ENCODE assay signal across 22 cellular contexts in the genomic region with DNA sequence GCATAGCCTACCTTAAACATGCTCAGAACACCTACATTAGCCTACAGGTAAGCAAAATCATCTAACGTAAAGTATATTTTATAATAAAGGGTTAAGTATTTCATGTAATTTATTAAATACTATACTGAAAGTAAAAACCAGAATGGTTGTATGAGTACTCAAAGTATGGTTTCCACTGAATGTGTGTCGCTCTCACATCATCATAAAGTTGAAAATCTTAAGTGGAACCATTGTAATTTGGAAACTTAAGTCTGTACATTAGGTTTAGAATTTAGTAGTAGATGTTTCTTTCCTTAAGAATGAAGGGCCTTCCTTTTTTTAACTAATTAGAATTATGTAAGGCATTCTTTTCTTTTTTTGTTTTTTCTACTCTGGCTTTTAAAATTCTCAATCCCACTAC.
A peak's percentile ranks its signal among the peaks of the same experiment; 100 is the strongest.
DNase-seq lines count a peak whose midpoint lies in the region; ATAC-seq and TF ChIP-seq lines count a peak whose summit lies in the region.
"Had no signal": no experiment of that assay in that cellular context is flagged by ENCODE, and none has a peak within 500 bp of the region (broad histone marks: within the 10 kb centered on the region; RNA-seq: fewer than 3 reads in every experiment).

No MANE protein-coding gene starts in this region.

- H3K36me3 Mint-ChIP-seq in activated CD8-positive, alpha-beta memory T cell treated with anti-CD3 and anti-CD28 coated beads, Interleukin-2, amount 10 ng/mL, durations not matched to agents 7 days and 5 days: peaks cover 37% of the 10 kb centered on the region
- no peaks in the 10 kb centered on the region for H3K36me3 Mint-ChIP-seq in GM23338 (ENCODE audit: low read depth)
- H3K36me3 Mint-ChIP-seq in activated T-helper 2 cell treated with anti-CD3 and anti-CD28 coated beads, Interferon-gamma antibody, Interleukin-2, Interleukin-4, amounts not matched to agents 10 μg/mL and 5 μg/mL and 100 μg/mL, durations not matched to agents 14 hours and 24 hours and 36 hours (ENCODE audit: low read depth): peaks cover 28% of the 10 kb centered on the region
- H3K36me3 Mint-ChIP-seq in natural killer cell: no peaks in the 10 kb centered on the region

- peaks cover 6% of the 10 kb centered on the region for H3K9me3 Mint-ChIP-seq in activated CD8-positive, alpha-beta memory T cell treated with anti-CD3 and anti-CD28 coated beads, Interleukin-2, amount 10 ng/mL, durations not matched to agents 7 days and 5 days (ENCODE audit: low read depth)
- H3K9me3 Mint-ChIP-seq in GM23338: peaks cover 3% of the 10 kb centered on the region; the same call in 1 of the 3 replicates
- peaks cover 4% of the 10 kb centered on the region for H3K9me3 Mint-ChIP-seq in activated T-helper 2 cell treated with anti-CD3 and anti-CD28 coated beads, Interferon-gamma antibody, Interleukin-2, Interleukin-4, amounts not matched to agents 10 μg/mL and 5 μg/mL and 100 μg/mL, durations not matched to agents 14 hours and 24 hours and 36 hours
- peaks cover 0 to 4% of the 10 kb centered on the region in 2 donors for H3K9me3 Mint-ChIP-seq in natural killer cell

- no peaks in the 10 kb centered on the region for H3K79me2 ChIP-seq in GM23338 (replicated peaks; ENCODE audit: insufficient read depth)

- peak overlapping the region; percentile 2; the same call in 1 of the 2 replicates for H3K27ac ChIP-seq in GM23338 (ENCODE audit: low read depth)
- H3K27ac ChIP-seq: A549, PC-9 had no signal

- no peaks in the 10 kb centered on the region for H3K27me3 Mint-ChIP-seq in activated CD8-positive, alpha-beta memory T cell treated with anti-CD3 and anti-CD28 coated beads, Interleukin-2, amount 10 ng/mL, durations not matched to agents 7 days and 5 days
- H3K27me3 Mint-ChIP-seq in GM23338 (ENCODE audit: insufficient read depth, low read depth, poor library complexity) (peaks cover 2% of the 10 kb centered on the region), natural killer cell (ENCODE audit: low read depth in 2 of 2) (no peaks in the 10 kb centered on the region)
- H3K27me3 Mint-ChIP-seq in activated T-helper 2 cell treated with anti-CD3 and anti-CD28 coated beads, Interferon-gamma antibody, Interleukin-2, Interleukin-4, amounts not matched to agents 10 μg/mL and 5 μg/mL and 100 μg/mL, durations not matched to agents 14 hours and 24 hours and 36 hours (ENCODE audit: low read depth): no peaks in the 10 kb centered on the region
- H3K27me3 Mint-ChIP-seq: B cell, IgD-negative memory B cell had no signal

- CTCF ChIA-PET in activated CD8-positive, alpha-beta memory T cell treated with anti-CD3 and anti-CD28 coated beads, Interleukin-2, amount 10 ng/mL, durations not matched to agents 7 days and 5 days (lab: Charles Lee): interaction anchor here (2.3 kb wide), 1 partner anchor 23 kb away, joined by 7 read pairs; no protein-coding TSS in a partner anchor

- H3K4me3 Mint-ChIP-seq in activated CD8-positive, alpha-beta memory T cell treated with anti-CD3 and anti-CD28 coated beads, Interleukin-2, amount 10 ng/mL, durations not matched to agents 7 days and 5 days: no peak overlapping the region
- H3K4me3 Mint-ChIP-seq in GM23338 (no peak overlapping the region), natural killer cell (no peak overlapping the region)
- H3K4me3 Mint-ChIP-seq in activated T-helper 2 cell treated with anti-CD3 and anti-CD28 coated beads, Interferon-gamma antibody, Interleukin-2, Interleukin-4, amounts not matched to agents 10 μg/mL and 5 μg/mL and 100 μg/mL, durations not matched to agents 14 hours and 24 hours and 36 hours (ENCODE audit: low read depth): no peak overlapping the region
- H3K4me3 Mint-ChIP-seq: B cell, CD14-positive monocyte had no signal

- peaks cover 46% of the 10 kb centered on the region for H3K4me1 ChIP-seq in GM23338 (ENCODE audit: insufficient read depth)
- H3K4me1 ChIP-seq: A549 had no signal

- intact Hi-C loops in activated T-helper 2 cell treated with anti-CD3 and anti-CD28 coated beads, Interferon-gamma antibody, Interleukin-2, Interleukin-4, amounts not matched to agents 10 μg/mL and 5 μg/mL and 100 μg/mL, durations not matched to agents 14 hours and 24 hours and 36 hours (cut with micrococcal nuclease): loop anchor here (5.0 to 10.0 kb wide), 5 partner anchors 103 to 479 kb away; a partner anchor contains a TSS
- intact Hi-C loops in natural killer cell (cut with micrococcal nuclease): loop anchor here (10.0 kb wide), 1 partner anchor 221 kb away; no protein-coding TSS in a partner anchor
- intact Hi-C loops in Right ventricle myocardium superior (cut with DNase I): no loop called here

- H3K4me2 ChIP-seq in GM23338: 0 out of 2 replicates have a peak overlapping the region, but pooled peaks have one; percentile 28
- H3K4me2 ChIP-seq: A549, PC-9 had no signal

- H3K27me3 ChIP-seq in GM23338 (ENCODE audit: insufficient read depth): no peaks in the 10 kb centered on the region

- peaks cover 25% of the 10 kb centered on the region for H3K4me1 Mint-ChIP-seq in activated CD8-positive, alpha-beta memory T cell treated with anti-CD3 and anti-CD28 coated beads, Interleukin-2, amount 10 ng/mL, durations not matched to agents 7 days and 5 days
- H3K4me1 Mint-ChIP-seq in GM23338: peaks cover 38% of the 10 kb centered on the region
- H3K4me1 Mint-ChIP-seq in activated T-helper 2 cell treated with anti-CD3 and anti-CD28 coated beads, Interferon-gamma antibody, Interleukin-2, Interleukin-4, amounts not matched to agents 10 μg/mL and 5 μg/mL and 100 μg/mL, durations not matched to agents 14 hours and 24 hours and 36 hours (ENCODE audit: low read depth): peaks cover 41% of the 10 kb centered on the region
- peaks cover 35 to 45% of the 10 kb centered on the region in 2 donors for H3K4me1 Mint-ChIP-seq in natural killer cell

- H3K9me2 ChIP-seq in GM23338 (ENCODE audit: insufficient read depth): peaks cover 5% of the 10 kb centered on the region; the same call in 1 of the 2 replicates

- no peaks in the 10 kb centered on the region for H3F3A ChIP-seq in GM23338 (replicated peaks; ENCODE audit: low read depth)

- H2AFZ ChIP-seq in GM23338: no peak overlapping the region
- H2AFZ ChIP-seq: PC-9 had no signal

- H3K36me3 ChIP-seq in GM23338 (ENCODE audit: insufficient read depth): no peaks in the 10 kb centered on the region

- DNase-seq in activated CD8-positive, alpha-beta memory T cell treated with anti-CD3 and anti-CD28 coated beads, Interleukin-2, amount 10 ng/mL, durations not matched to agents 7 days and 5 days: no peak
- DNase-seq in activated CD8-positive, alpha-beta memory T cell treated with anti-CD3 and anti-CD28 coated beads, Interleukin-2, amount 50 U/mL, for 4 hours: no peak
- DNase-seq in GM23338 (ENCODE audit: low spot score): no peak
- DNase-seq in activated T-helper 2 cell treated with anti-CD3 and anti-CD28 coated beads, Interferon-gamma antibody, Interleukin-2, Interleukin-4, amounts not matched to agents 10 μg/mL and 5 μg/mL and 100 μg/mL, durations not matched to agents 14 hours and 24 hours and 36 hours (ENCODE audit: low spot score): no peak
- no peak for DNase-seq in natural killer cell
- no peak for DNase-seq in left lobe of liver (ENCODE audit: low spot score)
- no peak for DNase-seq in Right ventricle myocardium superior
- DNase-seq: EL, GF-D8, MV-4-11, NCI-H1105 treated with DMSO at 0.1 percent for 48 hours, NCI-H2029 treated with DMSO at 0.1 percent for 48 hours, NCI-H226, NCI-H510A treated with DMSO at 0.1 percent for 48 hours, NCI-H748 treated with DMSO at 0.1 percent for 48 hours, PC-9, RPMI8226, SHP77 treated with DMSO at 0.1 percent for 48 hours had no signal

- H3K4me3 ChIP-seq in GM23338: no peak overlapping the region
- H3K4me3 ChIP-seq: A549, PC-9 had no signal

- ATAC-seq in activated CD8-positive, alpha-beta memory T cell treated with anti-CD3 and anti-CD28 coated beads, Interleukin-2, amount 10 ng/mL, durations not matched to agents 7 days and 5 days: no peak
- ATAC-seq in GM23338 (no peak), natural killer cell (no peak), left lobe of liver (no peak), Right ventricle myocardium superior (ENCODE audit: poor library complexity) (no peak)
- ATAC-seq: A549 had no signal

- TF ChIP-seq CTCF in GM23338 (conservative IDR thresholded peaks at IDR 0.05; ENCODE audit: low read depth in 2 of 2): no peak
- no peak for TF ChIP-seq CTCF in natural killer cell (IDR thresholded peaks at IDR 0.05)

- H4K20me1 ChIP-seq in GM23338 (replicated peaks; ENCODE audit: insufficient read depth): no peaks in the 10 kb centered on the region

- H3K27ac Mint-ChIP-seq in activated CD8-positive, alpha-beta memory T cell treated with anti-CD3 and anti-CD28 coated beads, Interleukin-2, amount 10 ng/mL, durations not matched to agents 7 days and 5 days: peak overlapping the region; percentile 62
- H3K27ac Mint-ChIP-seq in GM23338 (no peak overlapping the region), natural killer cell (peak overlapping the region; percentile 47 to 83)
- peak overlapping the region; percentile 42 for H3K27ac Mint-ChIP-seq in activated T-helper 2 cell treated with anti-CD3 and anti-CD28 coated beads, Interferon-gamma antibody, Interleukin-2, Interleukin-4, amounts not matched to agents 10 μg/mL and 5 μg/mL and 100 μg/mL, durations not matched to agents 14 hours and 24 hours and 36 hours
- H3K27ac Mint-ChIP-seq: B cell had no signal

TF ChIP-seq in GM23338, 12 proteins besides CTCF, POLR2A, EP300 and RAD21:
- TF ChIP-seq EZH2 (IDR thresholded peaks at IDR 0.05; ENCODE audit: low read depth, unreplicated experiment) (no peak), NANOG (IDR thresholded peaks at IDR 0.05; ENCODE audit: borderline replicate concordance) (no peak), EZH2phosphoT487 (IDR thresholded peaks at IDR 0.05; ENCODE audit: unreplicated experiment) (no peak), CREB1 (CRISPR knock-in tag; IDR thresholded peaks at IDR 0.05; ENCODE audit: low read depth) (no peak), STAT1 (IDR thresholded peaks at IDR 0.05; ENCODE audit: unreplicated experiment) (no peak)
